1 cellular context compared by ENCODE assay signal in the genomic region with DNA sequence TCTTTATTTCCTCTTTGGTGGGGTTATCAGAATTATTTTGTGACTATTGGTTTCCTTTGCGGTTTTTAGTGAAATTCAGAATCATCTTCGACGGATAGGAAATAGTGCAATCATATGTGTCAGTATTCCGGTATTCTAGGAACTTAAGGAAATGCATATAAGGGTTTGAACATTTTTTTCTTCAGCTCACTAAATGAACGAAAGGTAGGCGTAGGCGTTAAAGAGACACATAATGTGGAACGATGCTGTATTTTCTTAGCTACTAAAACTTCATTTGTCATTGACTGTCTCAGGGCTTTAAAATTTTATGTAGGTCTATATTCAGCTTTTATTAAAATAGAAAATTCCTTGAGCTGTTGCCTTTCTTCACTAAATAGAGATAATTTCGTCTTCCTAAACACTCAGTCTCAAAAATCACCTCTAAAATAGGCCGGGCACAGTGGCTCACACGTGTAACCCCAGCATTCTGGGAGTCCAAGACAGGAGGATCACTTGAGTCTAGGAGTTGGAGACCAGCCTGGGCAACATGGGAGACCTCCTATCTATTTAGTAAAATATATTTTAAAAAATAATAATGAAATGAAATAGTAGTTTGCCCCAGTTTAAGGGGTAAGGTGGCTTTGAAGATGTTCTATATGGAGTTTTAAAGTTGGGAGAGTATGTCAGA.
TF ChIP-seq lines count a peak whose summit lies in the region.

No MANE protein-coding gene starts in this region.

TF ChIP-seq in K562, 482 proteins besides CTCF, POLR2A, EP300 and RAD21 (continued from another document and continues in another):
- TF ChIP-seq, protein P1, sequence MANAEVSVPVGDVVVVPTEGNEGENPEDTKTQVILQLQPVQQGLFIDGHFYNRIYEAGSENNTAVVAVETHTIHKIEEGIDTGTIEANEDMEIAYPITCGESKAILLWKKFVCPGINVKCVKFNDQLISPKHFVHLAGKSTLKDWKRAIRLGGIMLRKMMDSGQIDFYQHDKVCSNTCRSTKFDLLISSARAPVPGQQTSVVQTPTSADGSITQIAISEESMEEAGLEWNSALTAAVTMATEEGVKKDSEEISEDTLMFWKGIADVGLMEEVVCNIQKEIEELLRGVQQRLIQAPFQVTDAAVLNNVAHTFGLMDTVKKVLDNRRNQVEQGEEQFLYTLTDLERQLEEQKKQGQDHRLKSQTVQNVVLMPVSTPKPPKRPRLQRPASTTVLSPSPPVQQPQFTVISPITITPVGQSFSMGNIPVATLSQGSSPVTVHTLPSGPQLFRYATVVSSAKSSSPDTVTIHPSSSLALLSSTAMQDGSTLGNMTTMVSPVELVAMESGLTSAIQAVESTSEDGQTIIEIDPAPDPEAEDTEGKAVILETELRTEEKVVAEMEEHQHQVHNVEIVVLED (CRISPR knock-in tag; IDR thresholded peaks at IDR 0.05) = 0 out of 2 replicates have a peak, but pooled peaks have one; percentile 23
- TF ChIP-seq NCOA4 (IDR thresholded peaks at IDR 0.05; ENCODE audit: partially characterized antibody) (no peak), CREBBP (IDR thresholded peaks at IDR 0.05; ENCODE audit: low read depth, low read length) (no peak), CBX8 (IDR thresholded peaks at IDR 0.05; ENCODE audit: borderline replicate concordance, extremely low read depth, low read depth, low read length, poor library complexity, severe bottlenecking) (no peak), FUS (optimal IDR thresholded peaks at IDR 0.05; ENCODE audit: low read depth, low read length) (peak; percentile 9), RB1 (IDR thresholded peaks at IDR 0.05; ENCODE audit: low read depth) (no peak), ZNF75A (CRISPR knock-in tag; IDR thresholded peaks at IDR 0.05) (no peak), ZNF785 (CRISPR knock-in tag; IDR thresholded peaks at IDR 0.05) (no peak), SMAD4 (CRISPR knock-in tag; conservative IDR thresholded peaks at IDR 0.05) (no peak), ERF (CRISPR knock-in tag; IDR thresholded peaks at IDR 0.05) (no peak), RFX1 (IDR thresholded peaks at IDR 0.05) (no peak), HIVEP1 (CRISPR knock-in tag; IDR thresholded peaks at IDR 0.05) (no peak), ILK (tag; IDR thresholded peaks at IDR 0.05; ENCODE audit: borderline replicate concordance, low read depth) (no peak), SAFB2 (IDR thresholded peaks at IDR 0.05; ENCODE audit: borderline replicate concordance, low read depth, low read length, severe bottlenecking) (no peak), ZNF3 (CRISPR knock-in tag; IDR thresholded peaks at IDR 0.05) (no peak), SUPT5H (IDR thresholded peaks at IDR 0.05) (no peak), ZNF175 (CRISPR knock-in tag; IDR thresholded peaks at IDR 0.05; ENCODE audit: low read depth) (peak; percentile 18; the same call in 1 of the 2 replicates), TBP (optimal IDR thresholded peaks at IDR 0.05; ENCODE audit: low read depth, low read length) (no peak), ZNF24 (IDR thresholded peaks at IDR 0.05) (no peak), KDM1A (IDR thresholded peaks at IDR 0.05) (no peak), CREM (IDR thresholded peaks at IDR 0.05; ENCODE audit: low read depth) (no peak), NELFE (IDR thresholded peaks at IDR 0.05; ENCODE audit: insufficient read depth, insufficient read length) (no peak), POLR2B (IDR thresholded peaks at IDR 0.05; ENCODE audit: low read depth, partially characterized antibody) (no peak), CHD2 (IDR thresholded peaks at IDR 0.05; ENCODE audit: low read depth, low read length) (no peak), SMARCE1 (IDR thresholded peaks at IDR 0.05) (peak; percentile 53; the same call in 1 of the 2 replicates), HEY1 (CRISPR knock-in tag; IDR thresholded peaks at IDR 0.05; ENCODE audit: borderline replicate concordance) (0 out of 2 replicates have a peak, but pooled peaks have one; percentile 60), MEF2A (IDR thresholded peaks at IDR 0.05; ENCODE audit: control insufficient read depth, low read depth, low read length) (no peak), BACH1 (tag; IDR thresholded peaks at IDR 0.05) (no peak; the same call in 1 of the 2 replicates), ZNF174 (CRISPR knock-in tag; IDR thresholded peaks at IDR 0.05) (0 out of 2 replicates have a peak, but pooled peaks have one; percentile 51), TARDBP (IDR thresholded peaks at IDR 0.05) (no peak)
- TF ChIP-seq, protein P2, sequence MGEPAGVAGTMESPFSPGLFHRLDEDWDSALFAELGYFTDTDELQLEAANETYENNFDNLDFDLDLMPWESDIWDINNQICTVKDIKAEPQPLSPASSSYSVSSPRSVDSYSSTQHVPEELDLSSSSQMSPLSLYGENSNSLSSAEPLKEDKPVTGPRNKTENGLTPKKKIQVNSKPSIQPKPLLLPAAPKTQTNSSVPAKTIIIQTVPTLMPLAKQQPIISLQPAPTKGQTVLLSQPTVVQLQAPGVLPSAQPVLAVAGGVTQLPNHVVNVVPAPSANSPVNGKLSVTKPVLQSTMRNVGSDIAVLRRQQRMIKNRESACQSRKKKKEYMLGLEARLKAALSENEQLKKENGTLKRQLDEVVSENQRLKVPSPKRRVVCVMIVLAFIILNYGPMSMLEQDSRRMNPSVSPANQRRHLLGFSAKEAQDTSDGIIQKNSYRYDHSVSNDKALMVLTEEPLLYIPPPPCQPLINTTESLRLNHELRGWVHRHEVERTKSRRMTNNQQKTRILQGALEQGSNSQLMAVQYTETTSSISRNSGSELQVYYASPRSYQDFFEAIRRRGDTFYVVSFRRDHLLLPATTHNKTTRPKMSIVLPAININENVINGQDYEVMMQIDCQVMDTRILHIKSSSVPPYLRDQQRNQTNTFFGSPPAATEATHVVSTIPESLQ (CRISPR knock-in tag; IDR thresholded peaks at IDR 0.05) = no peak
- TF ChIP-seq, protein P3, sequence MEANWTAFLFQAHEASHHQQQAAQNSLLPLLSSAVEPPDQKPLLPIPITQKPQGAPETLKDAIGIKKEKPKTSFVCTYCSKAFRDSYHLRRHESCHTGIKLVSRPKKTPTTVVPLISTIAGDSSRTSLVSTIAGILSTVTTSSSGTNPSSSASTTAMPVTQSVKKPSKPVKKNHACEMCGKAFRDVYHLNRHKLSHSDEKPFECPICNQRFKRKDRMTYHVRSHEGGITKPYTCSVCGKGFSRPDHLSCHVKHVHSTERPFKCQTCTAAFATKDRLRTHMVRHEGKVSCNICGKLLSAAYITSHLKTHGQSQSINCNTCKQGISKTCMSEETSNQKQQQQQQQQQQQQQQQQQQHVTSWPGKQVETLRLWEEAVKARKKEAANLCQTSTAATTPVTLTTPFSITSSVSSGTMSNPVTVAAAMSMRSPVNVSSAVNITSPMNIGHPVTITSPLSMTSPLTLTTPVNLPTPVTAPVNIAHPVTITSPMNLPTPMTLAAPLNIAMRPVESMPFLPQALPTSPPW (CRISPR knock-in tag; IDR thresholded peaks at IDR 0.05) = no peak
- TF ChIP-seq, protein P4, sequence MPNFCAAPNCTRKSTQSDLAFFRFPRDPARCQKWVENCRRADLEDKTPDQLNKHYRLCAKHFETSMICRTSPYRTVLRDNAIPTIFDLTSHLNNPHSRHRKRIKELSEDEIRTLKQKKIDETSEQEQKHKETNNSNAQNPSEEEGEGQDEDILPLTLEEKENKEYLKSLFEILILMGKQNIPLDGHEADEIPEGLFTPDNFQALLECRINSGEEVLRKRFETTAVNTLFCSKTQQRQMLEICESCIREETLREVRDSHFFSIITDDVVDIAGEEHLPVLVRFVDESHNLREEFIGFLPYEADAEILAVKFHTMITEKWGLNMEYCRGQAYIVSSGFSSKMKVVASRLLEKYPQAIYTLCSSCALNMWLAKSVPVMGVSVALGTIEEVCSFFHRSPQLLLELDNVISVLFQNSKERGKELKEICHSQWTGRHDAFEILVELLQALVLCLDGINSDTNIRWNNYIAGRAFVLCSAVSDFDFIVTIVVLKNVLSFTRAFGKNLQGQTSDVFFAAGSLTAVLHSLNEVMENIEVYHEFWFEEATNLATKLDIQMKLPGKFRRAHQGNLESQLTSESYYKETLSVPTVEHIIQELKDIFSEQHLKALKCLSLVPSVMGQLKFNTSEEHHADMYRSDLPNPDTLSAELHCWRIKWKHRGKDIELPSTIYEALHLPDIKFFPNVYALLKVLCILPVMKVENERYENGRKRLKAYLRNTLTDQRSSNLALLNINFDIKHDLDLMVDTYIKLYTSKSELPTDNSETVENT (CRISPR knock-in tag; IDR thresholded peaks at IDR 0.05) = no peak
- TF ChIP-seq, protein P5, sequence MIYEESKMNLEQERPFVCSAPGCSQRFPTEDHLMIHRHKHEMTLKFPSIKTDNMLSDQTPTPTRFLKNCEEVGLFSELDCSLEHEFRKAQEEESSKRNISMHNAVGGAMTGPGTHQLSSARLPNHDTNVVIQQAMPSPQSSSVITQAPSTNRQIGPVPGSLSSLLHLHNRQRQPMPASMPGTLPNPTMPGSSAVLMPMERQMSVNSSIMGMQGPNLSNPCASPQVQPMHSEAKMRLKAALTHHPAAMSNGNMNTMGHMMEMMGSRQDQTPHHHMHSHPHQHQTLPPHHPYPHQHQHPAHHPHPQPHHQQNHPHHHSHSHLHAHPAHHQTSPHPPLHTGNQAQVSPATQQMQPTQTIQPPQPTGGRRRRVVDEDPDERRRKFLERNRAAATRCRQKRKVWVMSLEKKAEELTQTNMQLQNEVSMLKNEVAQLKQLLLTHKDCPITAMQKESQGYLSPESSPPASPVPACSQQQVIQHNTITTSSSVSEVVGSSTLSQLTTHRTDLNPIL (CRISPR knock-in tag; IDR thresholded peaks at IDR 0.05) = no peak
- TF ChIP-seq, protein P6, sequence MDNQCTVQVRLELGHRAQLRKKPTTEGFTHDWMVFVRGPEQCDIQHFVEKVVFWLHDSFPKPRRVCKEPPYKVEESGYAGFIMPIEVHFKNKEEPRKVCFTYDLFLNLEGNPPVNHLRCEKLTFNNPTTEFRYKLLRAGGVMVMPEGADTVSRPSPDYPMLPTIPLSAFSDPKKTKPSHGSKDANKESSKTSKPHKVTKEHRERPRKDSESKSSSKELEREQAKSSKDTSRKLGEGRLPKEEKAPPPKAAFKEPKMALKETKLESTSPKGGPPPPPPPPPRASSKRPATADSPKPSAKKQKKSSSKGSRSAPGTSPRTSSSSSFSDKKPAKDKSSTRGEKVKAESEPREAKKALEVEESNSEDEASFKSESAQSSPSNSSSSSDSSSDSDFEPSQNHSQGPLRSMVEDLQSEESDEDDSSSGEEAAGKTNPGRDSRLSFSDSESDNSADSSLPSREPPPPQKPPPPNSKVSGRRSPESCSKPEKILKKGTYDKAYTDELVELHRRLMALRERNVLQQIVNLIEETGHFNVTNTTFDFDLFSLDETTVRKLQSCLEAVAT (IDR thresholded peaks at IDR 0.05) = peak; percentile 1 to 80; a peak in 2 of 4 replicates
- TF ChIP-seq, protein P7, sequence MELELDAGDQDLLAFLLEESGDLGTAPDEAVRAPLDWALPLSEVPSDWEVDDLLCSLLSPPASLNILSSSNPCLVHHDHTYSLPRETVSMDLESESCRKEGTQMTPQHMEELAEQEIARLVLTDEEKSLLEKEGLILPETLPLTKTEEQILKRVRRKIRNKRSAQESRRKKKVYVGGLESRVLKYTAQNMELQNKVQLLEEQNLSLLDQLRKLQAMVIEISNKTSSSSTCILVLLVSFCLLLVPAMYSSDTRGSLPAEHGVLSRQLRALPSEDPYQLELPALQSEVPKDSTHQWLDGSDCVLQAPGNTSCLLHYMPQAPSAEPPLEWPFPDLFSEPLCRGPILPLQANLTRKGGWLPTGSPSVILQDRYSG (tag; conservative IDR thresholded peaks at IDR 0.05; ENCODE audit: low read depth) = no peak
- TF ChIP-seq, protein P8, sequence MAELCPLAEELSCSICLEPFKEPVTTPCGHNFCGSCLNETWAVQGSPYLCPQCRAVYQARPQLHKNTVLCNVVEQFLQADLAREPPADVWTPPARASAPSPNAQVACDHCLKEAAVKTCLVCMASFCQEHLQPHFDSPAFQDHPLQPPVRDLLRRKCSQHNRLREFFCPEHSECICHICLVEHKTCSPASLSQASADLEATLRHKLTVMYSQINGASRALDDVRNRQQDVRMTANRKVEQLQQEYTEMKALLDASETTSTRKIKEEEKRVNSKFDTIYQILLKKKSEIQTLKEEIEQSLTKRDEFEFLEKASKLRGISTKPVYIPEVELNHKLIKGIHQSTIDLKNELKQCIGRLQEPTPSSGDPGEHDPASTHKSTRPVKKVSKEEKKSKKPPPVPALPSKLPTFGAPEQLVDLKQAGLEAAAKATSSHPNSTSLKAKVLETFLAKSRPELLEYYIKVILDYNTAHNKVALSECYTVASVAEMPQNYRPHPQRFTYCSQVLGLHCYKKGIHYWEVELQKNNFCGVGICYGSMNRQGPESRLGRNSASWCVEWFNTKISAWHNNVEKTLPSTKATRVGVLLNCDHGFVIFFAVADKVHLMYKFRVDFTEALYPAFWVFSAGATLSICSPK (IDR thresholded peaks at IDR 0.05; ENCODE audit: borderline replicate concordance) = no peak
- TF ChIP-seq, protein P9, sequence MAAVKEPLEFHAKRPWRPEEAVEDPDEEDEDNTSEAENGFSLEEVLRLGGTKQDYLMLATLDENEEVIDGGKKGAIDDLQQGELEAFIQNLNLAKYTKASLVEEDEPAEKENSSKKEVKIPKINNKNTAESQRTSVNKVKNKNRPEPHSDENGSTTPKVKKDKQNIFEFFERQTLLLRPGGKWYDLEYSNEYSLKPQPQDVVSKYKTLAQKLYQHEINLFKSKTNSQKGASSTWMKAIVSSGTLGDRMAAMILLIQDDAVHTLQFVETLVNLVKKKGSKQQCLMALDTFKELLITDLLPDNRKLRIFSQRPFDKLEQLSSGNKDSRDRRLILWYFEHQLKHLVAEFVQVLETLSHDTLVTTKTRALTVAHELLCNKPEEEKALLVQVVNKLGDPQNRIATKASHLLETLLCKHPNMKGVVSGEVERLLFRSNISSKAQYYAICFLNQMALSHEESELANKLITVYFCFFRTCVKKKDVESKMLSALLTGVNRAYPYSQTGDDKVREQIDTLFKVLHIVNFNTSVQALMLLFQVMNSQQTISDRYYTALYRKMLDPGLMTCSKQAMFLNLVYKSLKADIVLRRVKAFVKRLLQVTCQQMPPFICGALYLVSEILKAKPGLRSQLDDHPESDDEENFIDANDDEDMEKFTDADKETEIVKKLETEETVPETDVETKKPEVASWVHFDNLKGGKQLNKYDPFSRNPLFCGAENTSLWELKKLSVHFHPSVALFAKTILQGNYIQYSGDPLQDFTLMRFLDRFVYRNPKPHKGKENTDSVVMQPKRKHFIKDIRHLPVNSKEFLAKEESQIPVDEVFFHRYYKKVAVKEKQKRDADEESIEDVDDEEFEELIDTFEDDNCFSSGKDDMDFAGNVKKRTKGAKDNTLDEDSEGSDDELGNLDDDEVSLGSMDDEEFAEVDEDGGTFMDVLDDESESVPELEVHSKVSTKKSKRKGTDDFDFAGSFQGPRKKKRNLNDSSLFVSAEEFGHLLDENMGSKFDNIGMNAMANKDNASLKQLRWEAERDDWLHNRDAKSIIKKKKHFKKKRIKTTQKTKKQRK (IDR thresholded peaks at IDR 0.05; ENCODE audit: borderline replicate concordance, low read depth, low read length) = no peak
